ENCODE assay signal across 8 cellular contexts in genomic region chr15:90046846-90047481, GRCh38. TPM values are rescaled to one million over a fixed set of nuclear protein-coding genes. Genes with fewer than 3 reads are reported as not detected.
DNase-seq lines count a peak whose midpoint lies in the region; ATAC-seq and TF ChIP-seq lines count a peak whose summit lies in the region.

No MANE protein-coding gene starts in this region.

- H2BK12ac ChIP-seq in mesenchymal stem cell (ENCODE audit: low read length in 2 of 2) = no peak overlapping the region

- in situ Hi-C loops in ACHN (cut with HindIII; ENCODE audit: low pct_ligation_motif_present, low pct_unique_long_range_greater_than_20kb, low sequenced_read_pairs) = no loop called here

- H2BK15ac ChIP-seq in mesenchymal stem cell (ENCODE audit: low read depth, poor library complexity, severe bottlenecking) = peak overlapping the region; percentile 12

- no peak for TF ChIP-seq RAD21 in HCT116 (IDR thresholded peaks at IDR 0.05; ENCODE audit: low read depth)

- H2BK120ac ChIP-seq in mesenchymal stem cell (ENCODE audit: low read depth, low read length) = no peak overlapping the region

- H3K14ac ChIP-seq in mesenchymal stem cell (ENCODE audit: low read length in 2 of 2) = no peak overlapping the region

- no peaks in the 10 kb centered on the region for H3K9me3 ChIP-seq in HCT116 (ENCODE audit: control insufficient read depth in 1 of 2, insufficient read depth in 1 of 2, low read depth in 1 of 2, low read length in 2 of 2)
- H3K9me3 ChIP-seq in Peyer's patch = no peaks in the 10 kb centered on the region
- no peaks in the 10 kb centered on the region for H3K9me3 ChIP-seq in mesenchymal stem cell (ENCODE audit: control insufficient read depth, low read length)

- H3K9ac ChIP-seq in HCT116 (ENCODE audit: low read length) (no peak overlapping the region), mesenchymal stem cell (ENCODE audit: low read length) (no peak overlapping the region)

- no peak for TF ChIP-seq POLR2A in HCT116 (IDR thresholded peaks at IDR 0.05; ENCODE audit: borderline replicate concordance, extremely low read depth, insufficient read depth, insufficient read length)
- no peak for TF ChIP-seq POLR2A in Peyer's patch (IDR thresholded peaks at IDR 0.05)

- no peak overlapping the region for H3K18ac ChIP-seq in mesenchymal stem cell (ENCODE audit: low read depth in 1 of 2, low read length in 2 of 2)

- BruUV-seq in HCT116 (replicated peaks; lab: Mats Ljungman, UMichigan) = no TSS peak

- peaks cover 11 to 15% of the 10 kb centered on the region in 2 experiments; a peak in 2 of 4 replicates for H3K4me1 ChIP-seq in HCT116 (ENCODE audit: control insufficient read depth in 1 of 2, insufficient read depth in 2 of 2, low read length in 2 of 2)
- H3K4me1 ChIP-seq in Peyer's patch = peaks cover 0 to 22% (median 9%) of the 10 kb centered on the region in 4 donors
- H3K4me1 ChIP-seq in mesenchymal stem cell (ENCODE audit: control insufficient read depth, insufficient read depth, low read depth, low read length) = peaks cover 13% of the 10 kb centered on the region

- H4K20me1 ChIP-seq in HCT116 (ENCODE audit: insufficient read depth) = no peaks in the 10 kb centered on the region

- H3K79me1 ChIP-seq in mesenchymal stem cell (replicated peaks; ENCODE audit: low read length, poor library complexity, severe bottlenecking) = peaks cover 69% of the 10 kb centered on the region

- H3K27ac ChIP-seq in HCT116 (ENCODE audit: low read depth, low read length) = no peak overlapping the region
- peak overlapping the region; percentile 42 to 72 (median 57) for H3K27ac ChIP-seq in Peyer's patch
- no peak overlapping the region for H3K27ac ChIP-seq in mesenchymal stem cell (ENCODE audit: low read length, poor library complexity, severe bottlenecking)

- no peak overlapping the region for H3K4ac ChIP-seq in mesenchymal stem cell (ENCODE audit: low read depth in 1 of 2, low read length in 2 of 2)

- H3K36me3 ChIP-seq in HCT116 (ENCODE audit: control insufficient read depth in 1 of 2, insufficient read depth in 2 of 2, low read length in 2 of 2) (no peaks in the 10 kb centered on the region), Peyer's patch (no peaks in the 10 kb centered on the region), mesenchymal stem cell (ENCODE audit: control insufficient read depth in 1 of 2, insufficient read depth in 2 of 2, low read depth in 1 of 2, low read length in 2 of 2) (peaks cover 7 to 15% of the 10 kb centered on the region in 2 experiments)

- intact Hi-C loops in HCT116 (cut with micrococcal nuclease) = no loop called here

- DNase-seq in DMS79 treated with DMSO at 0.1 percent for 48 hours (lab: John Stamatoyannopoulos, UW) (peak; percentile 55), HCT116 (ENCODE audit: low read depth, low spot score) (no peak), Peyer's patch (peak; percentile 67 to 74 (median 73)), mesenchymal stem cell (no peak), ACHN (no peak)
- no peak for DNase-seq in activated CD4-positive, alpha-beta T cell treated with anti-CD3 and anti-CD28 coated beads, Interleukin-2, amount 50 U/mL, for 48 hours
- no peak for DNase-seq in activated CD4-positive, alpha-beta T cell treated with anti-CD3 and anti-CD28 coated beads for 4 hours

- H3K79me2 ChIP-seq in HCT116 (ENCODE audit: insufficient read depth, low read length) = no peaks in the 10 kb centered on the region

- H3K27me3 ChIP-seq in HCT116 (ENCODE audit: insufficient read depth, low read length) (no peaks in the 10 kb centered on the region), Peyer's patch (no peaks in the 10 kb centered on the region), mesenchymal stem cell (ENCODE audit: control insufficient read depth in 1 of 2, insufficient read depth in 1 of 2, low read length in 2 of 2) (no peaks in the 10 kb centered on the region)

- POLR2A ChIA-PET in HCT116 (lab: Charles Lee) = no interaction called here

- ATAC-seq in HCT116 (peak; percentile 49; the same call in 1 of the 2 replicates), HG02763 (IDR thresholded peaks at IDR 0.05; ENCODE audit: unreplicated experiment) (no peak)

- H4K8ac ChIP-seq in mesenchymal stem cell (ENCODE audit: low read length) = no peak overlapping the region

- H3K9me2 ChIP-seq in HCT116 (ENCODE audit: insufficient read depth) = no peaks in the 10 kb centered on the region

- 92% methylated on average over 14 of the region's 14 CpGs for WGBS in mesenchymal stem cell

- H2BK5ac ChIP-seq in mesenchymal stem cell (ENCODE audit: low read depth, low read length, poor library complexity, severe bottlenecking) = no peak overlapping the region

- H3K4me3 ChIP-seq in HCT116 (replicated peaks in 1 of 2; ENCODE audit: low read depth in 1 of 2, low read length in 2 of 2) (no peak overlapping the region), Peyer's patch (no peak overlapping the region), mesenchymal stem cell (ENCODE audit: insufficient read depth in 1 of 2, low read depth in 1 of 2, low read length in 2 of 2) (no peak overlapping the region)

- H3K4me2 ChIP-seq in HCT116 (ENCODE audit: low read length) (peak overlapping the region; percentile 28), mesenchymal stem cell (ENCODE audit: low read length, poor library complexity, severe bottlenecking) (no peak overlapping the region)

- H4K91ac ChIP-seq in mesenchymal stem cell (ENCODE audit: low read length) = no peak overlapping the region

- CTCF ChIA-PET in HCT116 (lab: Charles Lee) = no interaction called here

- no peak overlapping the region for H2AK5ac ChIP-seq in mesenchymal stem cell (ENCODE audit: low read length, severe bottlenecking)

- TF ChIP-seq CTCF in HCT116 (IDR thresholded peaks at IDR 0.05 in 2 of 3, conservative IDR thresholded peaks at IDR 0.05 in 1 of 3; ENCODE audit: borderline replicate concordance in 1 of 3, insufficient read depth in 1 of 3, low read depth in 2 of 3, low read length in 2 of 3) = no peak
- no peak for TF ChIP-seq CTCF in Peyer's patch (IDR thresholded peaks at IDR 0.05)

- no peak overlapping the region for H2AFZ ChIP-seq in HCT116 (ENCODE audit: low read depth, low read length, poor library complexity, severe bottlenecking)
- no peak overlapping the region for H2AFZ ChIP-seq in mesenchymal stem cell (ENCODE audit: low read depth, low read length)

- no peak overlapping the region for H3K23ac ChIP-seq in mesenchymal stem cell (ENCODE audit: low read length in 2 of 2)

- RAD21 ChIA-PET in HCT116 (lab: Charles Lee; ENCODE audit: low non-redundant PET in 1 of 2, low total read pairs in 2 of 2, uncharacterized antibody in 2 of 2, unreplicated experiment in 2 of 2) = no interaction called here

TF ChIP-seq in HCT116, 20 proteins besides CTCF, POLR2A, EP300 and RAD21:
- TF ChIP-seq ELF1 (IDR thresholded peaks at IDR 0.05; ENCODE audit: borderline replicate concordance, low read depth) (no peak; the same call in 1 of the 2 replicates), ATF3 (IDR thresholded peaks at IDR 0.05) (no peak), POLR2AphosphoS5 (IDR thresholded peaks at IDR 0.05; ENCODE audit: low read depth, low read length) (0 out of 2 replicates have a peak, but pooled peaks have one; percentile 16), ZNF274 (IDR thresholded peaks at IDR 0.05; ENCODE audit: low read depth, low read length) (no peak), SP1 (IDR thresholded peaks at IDR 0.05; ENCODE audit: low read depth) (peak; percentile 65), YY1 (IDR thresholded peaks at IDR 0.05; ENCODE audit: extremely low read depth, insufficient replicate concordance, low read depth, low read length) (no peak)
TF ChIP-seq in HCT116: peak in this region for 2.

RNA-seq across cellular contexts. Expression of gene ZNF710, which starts 45.8 kb away (rescaled TPM):
- total RNA-seq in HCT116 (2021; ENCODE audit: unreplicated experiment) (10.0 TPM), Peyer's patch (10 to 100 TPM; 19.8 to 31.3 (median 23.2) TPM)
- polyA plus RNA-seq in HCT116 (2012) = 7.8 and 8.9 TPM in 2 replicates
- 23.3 TPM for polyA plus RNA-seq in mesenchymal stem cell (2013, experiment 1 of 2)
- 23.3 TPM for polyA plus RNA-seq in mesenchymal stem cell (2013, experiment 2 of 2)

RNA-seq across cellular contexts. Expression of gene IDH2, which starts 55.3 kb away (rescaled TPM):
- total RNA-seq in HCT116 (2021; ENCODE audit: unreplicated experiment) (48.1 TPM), Peyer's patch (100 to 1,000 TPM in 3 of 4 donors, 10 to 100 TPM in 1; 89.9 to 184 (median 119) TPM)
- 77.3 and 78.9 TPM in 2 replicates for polyA plus RNA-seq in HCT116 (2012)
- polyA plus RNA-seq in mesenchymal stem cell (2013, experiment 1 of 2) = 33.5 TPM
- polyA plus RNA-seq in mesenchymal stem cell (2013, experiment 2 of 2) = 33.2 TPM

Comparison
In these comparisons a context has a peak if more than half of its experiments do, and no peak if none do; other contexts are left out.
1. DNase-seq: peak in DMS79 treated with DMSO at 0.1 percent for 48 hours (single experiment) and Peyer's patch (3 of 3); none in HCT116 (single experiment), mesenchymal stem cell (single experiment), activated CD4-positive, alpha-beta T cell treated with anti-CD3 and anti-CD28 coated beads, Interleukin-2, amount 50 U/mL, for 48 hours (0 of 2), activated CD4-positive, alpha-beta T cell treated with anti-CD3 and anti-CD28 coated beads for 4 hours (0 of 2) and ACHN (single experiment).
2. H3K27ac ChIP-seq: peak in Peyer's patch (4 of 4); none in HCT116 (single experiment) and mesenchymal stem cell (single experiment).